15 cellular contexts compared by ENCODE assay signal in the genomic region with DNA sequence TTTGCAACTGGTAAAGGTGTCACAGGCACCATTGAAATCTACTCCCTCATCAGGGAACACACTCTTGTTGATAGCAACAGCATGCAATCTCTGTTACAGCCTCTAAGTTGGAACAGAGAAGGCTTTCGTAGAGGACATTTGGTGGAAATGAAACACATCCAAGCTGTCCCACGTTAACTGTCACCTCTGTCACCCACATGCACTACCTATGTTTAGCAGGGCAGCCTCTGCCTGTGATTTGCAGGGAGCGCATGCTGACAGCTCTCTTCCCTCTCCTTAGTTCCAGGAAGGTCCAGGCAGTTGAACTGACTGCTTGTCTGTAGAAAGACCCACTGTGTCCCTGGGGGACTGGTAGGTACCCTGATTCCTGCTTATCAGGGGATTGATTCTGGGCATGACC.
A peak's percentile ranks its signal among the peaks of the same experiment; 100 is the strongest.
DNase-seq lines count a peak whose midpoint lies in the region; ATAC-seq, FAIRE-seq and TF ChIP-seq lines count a peak whose summit lies in the region.
"Had no signal": no experiment of that assay in that cellular context is flagged by ENCODE, and none has a peak within 500 bp of the region (broad histone marks: within the 10 kb centered on the region; RNA-seq: fewer than 3 reads in every experiment).

No MANE protein-coding gene starts in this region.

- no peaks in the 10 kb centered on the region for H3K9me3 ChIP-seq in endothelial cell of umbilical vein (replicated peaks; ENCODE audit: control insufficient read depth, insufficient read depth, low read length)

- no peak for TF ChIP-seq POLR2A in endothelial cell of umbilical vein (IDR thresholded peaks at IDR 0.05; ENCODE audit: low read depth, low read length)

- peak overlapping the region; percentile 98 for H3K27ac ChIP-seq in endothelial cell of umbilical vein (ENCODE audit: insufficient read depth, low read depth, low read length)
- H3K27ac ChIP-seq: BLaER1 treated with 17β-estradiol and CSF1 and Interleukin-3, amounts not matched to agents 10 nM and 100 nM had no signal

- no peak for DNase-seq in Right ventricle myocardium superior
- no peak for DNase-seq in cardiac septum (ENCODE audit: low spot score)
- DNase-seq in endothelial cell of umbilical vein (ENCODE audit: low read depth, low spot score) = no peak
- DNase-seq in islet precursor cell = peak; percentile 7
- no peak for DNase-seq in foreskin melanocyte
- DNase-seq: Calu3; CD8-positive, alpha-beta T cell; DND-41; EL; HCEC 1CT had no signal

- H4K20me1 ChIP-seq in endothelial cell of umbilical vein (replicated peaks; ENCODE audit: control insufficient read depth, extremely low read depth, insufficient read depth, low read length) = no peaks in the 10 kb centered on the region

- peak overlapping the region; percentile 86 for H3K4me2 ChIP-seq in endothelial cell of umbilical vein (ENCODE audit: insufficient read depth, low read length)
- H3K4me2 ChIP-seq: BLaER1 treated with 17β-estradiol and CSF1 and Interleukin-3, amounts not matched to agents 10 nM and 100 nM; GM23338 had no signal

- POLR2A ChIA-PET in endothelial cell of umbilical vein (lab: Charles Lee) = interaction anchor here (1.4 kb wide), 1 partner anchor 318 kb away, joined by 4 read pairs; no protein-coding TSS in a partner anchor

- CTCF ChIA-PET in endothelial cell of umbilical vein (lab: Charles Lee) = interaction anchor here (2.7 kb wide), 1 partner anchor 82 kb away, joined by 12 read pairs; no protein-coding TSS in a partner anchor

- dilution Hi-C loops in endothelial cell of umbilical vein (cut with MboI; ENCODE audit: extremely low pct_ligation_motif_present, low sequenced_read_pairs) = no loop called here

- intact Hi-C loops in Right ventricle myocardium superior (cut with DNase I) = no loop called here
- intact Hi-C loops in cardiac septum (cut with DNase I) = no loop called here
- intact Hi-C loops in endothelial cell of umbilical vein (cut with micrococcal nuclease) = loop anchor here (2.0 kb wide), 3 partner anchors 39 to 307 kb away; partner anchors contain the start of gene GBX2

- H3K9me1 ChIP-seq in endothelial cell of umbilical vein (replicated peaks; ENCODE audit: control insufficient read depth, extremely low read depth, insufficient read depth, low read length) = no peaks in the 10 kb centered on the region

- H3K4me3 ChIP-seq in endothelial cell of umbilical vein (replicated peaks in 1 of 3; ENCODE audit: insufficient read depth in 1 of 3, low read depth in 1 of 3, low read length in 3 of 3) = no peak overlapping the region
- H3K4me3 ChIP-seq: BLaER1 treated with 17β-estradiol and CSF1 and Interleukin-3, amounts not matched to agents 10 nM and 100 nM; GM12878; GM23338 had no signal

- ATAC-seq in Right ventricle myocardium superior (ENCODE audit: poor library complexity) = peak; percentile 84
- ATAC-seq in GM18867 (IDR thresholded peaks at IDR 0.05; ENCODE audit: unreplicated experiment) = no peak
- ATAC-seq: CD8-positive, alpha-beta T cell; GM12878; GM23338 had no signal

- FAIRE-seq in endothelial cell of umbilical vein (lab: Jason Lieb, UNC) = no peak
- FAIRE-seq: GM12878, H54 had no signal

- no peak overlapping the region for H2AFZ ChIP-seq in endothelial cell of umbilical vein (ENCODE audit: low read depth, low read length)
- H2AFZ ChIP-seq: GM23338 had no signal

- H3K36me3 ChIP-seq in endothelial cell of umbilical vein (ENCODE audit: control insufficient read depth in 2 of 2, extremely low read depth in 1 of 2, insufficient read depth in 2 of 2, low read length in 2 of 2) = no peaks in the 10 kb centered on the region

- no peak overlapping the region for H3K9ac ChIP-seq in endothelial cell of umbilical vein (replicated peaks; ENCODE audit: extremely low read depth, insufficient read depth, low read length)
- H3K9ac ChIP-seq: BLaER1 treated with 17β-estradiol and CSF1 and Interleukin-3, amounts not matched to agents 10 nM and 100 nM had no signal

- no peak for TF ChIP-seq CTCF in endothelial cell of umbilical vein (IDR thresholded peaks at IDR 0.05; ENCODE audit: extremely low read depth in 1 of 2, insufficient read depth in 1 of 2, low read depth in 1 of 2, low read length in 2 of 2)

- no TSS peak for BruUV-seq in endothelial cell of umbilical vein (replicated peaks; lab: Mats Ljungman, UMichigan)

- H3K79me2 ChIP-seq in endothelial cell of umbilical vein (ENCODE audit: control insufficient read depth, insufficient read depth, low read length) = no peaks in the 10 kb centered on the region

- no peaks in the 10 kb centered on the region for H3K27me3 ChIP-seq in endothelial cell of umbilical vein (ENCODE audit: control insufficient read depth in 2 of 2, insufficient read depth in 2 of 2, low read length in 2 of 2)
- H3K27me3 ChIP-seq: BLaER1 treated with 17β-estradiol and CSF1 and Interleukin-3, amounts not matched to agents 10 nM and 100 nM had no signal

- H3K4me1 ChIP-seq in endothelial cell of umbilical vein (ENCODE audit: control insufficient read depth, extremely low read depth, insufficient read depth, low read length) = peaks cover 48% of the 10 kb centered on the region

TF ChIP-seq in endothelial cell of umbilical vein, 7 proteins besides CTCF, POLR2A, EP300 and RAD21:
- TF ChIP-seq GATA2 (IDR thresholded peaks at IDR 0.05; ENCODE audit: insufficient read depth, insufficient read length, low read depth, low read length) = no peak
- no peak for TF ChIP-seq MYC (IDR thresholded peaks at IDR 0.05; ENCODE audit: low read depth, low read length)
- TF ChIP-seq POLR2AphosphoS5 (IDR thresholded peaks at IDR 0.05; ENCODE audit: insufficient read depth, low read depth, low read length) = no peak
- no peak for TF ChIP-seq JUN (IDR thresholded peaks at IDR 0.05; ENCODE audit: borderline replicate concordance, insufficient read depth, insufficient read length, low read depth)
- no peak for TF ChIP-seq FOS (IDR thresholded peaks at IDR 0.05; ENCODE audit: borderline replicate concordance, insufficient read depth, low read length)
- TF ChIP-seq EZH2 (IDR thresholded peaks at IDR 0.05; ENCODE audit: borderline replicate concordance, low read depth, low read length, severe bottlenecking) = no peak
- TF ChIP-seq, protein P1, sequence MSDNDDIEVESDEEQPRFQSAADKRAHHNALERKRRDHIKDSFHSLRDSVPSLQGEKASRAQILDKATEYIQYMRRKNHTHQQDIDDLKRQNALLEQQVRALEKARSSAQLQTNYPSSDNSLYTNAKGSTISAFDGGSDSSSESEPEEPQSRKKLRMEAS (IDR thresholded peaks at IDR 0.05; ENCODE audit: insufficient read depth, insufficient read length) = no peak
